1 cellular context compared by ENCODE assay signal in the genomic region with DNA sequence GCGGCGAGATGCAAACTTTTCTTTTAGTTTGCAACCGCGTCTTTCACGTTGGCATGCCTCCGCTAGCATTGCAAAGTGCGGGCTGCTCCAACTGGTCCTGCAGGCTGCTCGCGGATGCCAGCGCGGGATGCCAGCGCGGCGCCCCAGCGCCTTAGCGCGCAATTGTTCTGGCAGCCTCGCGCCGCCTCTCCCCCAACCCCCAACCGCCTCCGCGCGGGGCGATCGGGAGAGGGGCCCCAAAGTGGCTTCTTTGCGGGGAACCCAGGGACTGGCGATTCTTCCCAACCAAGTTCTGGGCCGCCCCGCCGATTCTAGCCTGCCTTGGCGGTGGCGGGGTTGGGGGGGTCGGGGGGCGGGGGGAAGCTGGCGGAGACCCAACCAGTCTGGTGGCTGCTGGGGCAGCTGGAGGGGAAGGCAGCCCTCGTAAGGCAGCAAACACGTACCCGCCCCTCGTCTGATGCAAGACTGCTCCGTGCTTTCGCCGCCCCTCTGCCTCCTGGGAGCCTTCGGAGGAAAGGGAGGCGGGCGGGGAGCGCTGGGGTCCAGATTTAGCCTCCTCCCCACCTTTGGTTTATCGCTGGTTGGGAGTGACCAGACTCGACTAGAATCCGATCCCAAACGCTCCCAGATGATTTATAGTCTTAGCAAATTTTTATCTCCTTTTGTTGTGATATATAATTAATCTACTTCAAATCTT.
TF ChIP-seq lines count a peak whose summit lies in the region.

No MANE protein-coding gene starts in this region.

TF ChIP-seq in HCT116, 20 proteins besides CTCF, POLR2A, EP300 and RAD21:
- TF ChIP-seq REST (IDR thresholded peaks at IDR 0.05; ENCODE audit: low read depth): no peak
- peak; percentile 48 for TF ChIP-seq POLR2AphosphoS5 (IDR thresholded peaks at IDR 0.05; ENCODE audit: low read depth, low read length)
- no peak for TF ChIP-seq TCF7L2 (IDR thresholded peaks at IDR 0.05; ENCODE audit: borderline replicate concordance, extremely low read depth, insufficient read depth, insufficient read length)
- TF ChIP-seq SRF (IDR thresholded peaks at IDR 0.05; ENCODE audit: low read depth): no peak
- no peak for TF ChIP-seq JUND (IDR thresholded peaks at IDR 0.05)
- TF ChIP-seq ZFX (IDR thresholded peaks at IDR 0.05): no peak
- TF ChIP-seq SP1 (IDR thresholded peaks at IDR 0.05; ENCODE audit: low read depth): no peak
